ENCODE assay signal across 17 cellular contexts in genomic region chr3:120162400-120162799, GRCh38.
DNase-seq lines count a peak whose midpoint lies in the region; ATAC-seq, FAIRE-seq and TF ChIP-seq lines count a peak whose summit lies in the region.
"Had no signal": no experiment of that assay in that cellular context is flagged by ENCODE, and none has a peak within 500 bp of the region (broad histone marks: within the 10 kb centered on the region; RNA-seq: fewer than 3 reads in every experiment).

No MANE protein-coding gene starts in this region.

- peak; percentile 25; the same call in 2 of the 3 replicates for ATAC-seq in SK-N-SH treated with all-trans-retinoic acid at 6 μM for 48 hours
- ATAC-seq: CD8-positive, alpha-beta T cell; Right ventricle myocardium inferior had no signal

- DNase-seq in GM04503 (ENCODE audit: low read depth) (peak; percentile 87), foreskin fibroblast (peak; percentile 76 to 86), urothelium cell line (ENCODE audit: low spot score) (no peak), NCI-H748 (lab: John Stamatoyannopoulos, UW; ENCODE audit: unreplicated experiment) (no peak), T-helper 2 cell (no peak), hippocampal formation (lab: John Stamatoyannopoulos, UW) (no peak)
- DNase-seq: activated CD4-positive, alpha-beta T cell treated with anti-CD3 and anti-CD28 coated beads for 4 hours; activated naive CD4-positive, alpha-beta T cell treated with anti-CD3 and anti-CD28 coated beads, Interleukin-2, amount 10 ng/mL, durations not matched to agents 7 days and 5 days; CD8-positive, alpha-beta T cell; KG1; mesendoderm; NCI-H1417; sigmoid colon; stimulated activated CD4-positive, alpha-beta T cell treated with anti-CD3 and anti-CD28 coated beads, Interleukin-2, amount 100 ng/mL, for 48 hours had no signal

- H3K4me3 ChIP-seq in foreskin fibroblast (ENCODE audit: low read depth in 1 of 2, low read length in 2 of 2): no peak overlapping the region
- H3K4me3 ChIP-seq: sigmoid colon, suprapubic skin had no signal

- peak; percentile 20 for FAIRE-seq in urothelium cell line (lab: Jason Lieb, UNC)

- no peak for TF ChIP-seq CTCF in foreskin fibroblast (IDR thresholded peaks at IDR 0.05; ENCODE audit: low read depth, low read length)

TF ChIP-seq in SK-N-SH treated with all-trans-retinoic acid at 6 μM for 48 hours, 23 proteins besides CTCF, POLR2A, EP300 and RAD21:
- TF ChIP-seq OSR1 (CRISPR knock-in tag; IDR thresholded peaks at IDR 0.05) (no peak), TOX (CRISPR knock-in tag; IDR thresholded peaks at IDR 0.05; ENCODE audit: borderline replicate concordance) (no peak), TSHZ2 (CRISPR knock-in tag; IDR thresholded peaks at IDR 0.05) (no peak), PATZ1 (CRISPR knock-in tag; IDR thresholded peaks at IDR 0.05; ENCODE audit: borderline replicate concordance) (no peak), CSDC2 (CRISPR knock-in tag; IDR thresholded peaks at IDR 0.05) (no peak), ZNF70 (CRISPR knock-in tag; IDR thresholded peaks at IDR 0.05) (no peak), PPARA (CRISPR knock-in tag; IDR thresholded peaks at IDR 0.05; ENCODE audit: borderline replicate concordance) (no peak), ZC3H10 (CRISPR knock-in tag; IDR thresholded peaks at IDR 0.05) (no peak), ARNTL (CRISPR knock-in tag; IDR thresholded peaks at IDR 0.05; ENCODE audit: borderline replicate concordance, low read depth) (no peak), BACH2 (CRISPR knock-in tag; IDR thresholded peaks at IDR 0.05; ENCODE audit: borderline replicate concordance) (no peak), ESRRG (CRISPR knock-in tag; IDR thresholded peaks at IDR 0.05) (no peak), SNAI2 (CRISPR knock-in tag; IDR thresholded peaks at IDR 0.05) (no peak), CSRNP3 (CRISPR knock-in tag; IDR thresholded peaks at IDR 0.05) (no peak), RARB (CRISPR knock-in tag; IDR thresholded peaks at IDR 0.05) (no peak), ZNF8 (CRISPR knock-in tag; IDR thresholded peaks at IDR 0.05) (no peak), CREB5 (CRISPR knock-in tag; IDR thresholded peaks at IDR 0.05; ENCODE audit: low read depth) (no peak), GLIS3 (CRISPR knock-in tag; IDR thresholded peaks at IDR 0.05) (no peak), ZFP3 (CRISPR knock-in tag; IDR thresholded peaks at IDR 0.05) (no peak), ZFP30 (CRISPR knock-in tag; IDR thresholded peaks at IDR 0.05) (no peak), ISL1 (CRISPR knock-in tag; IDR thresholded peaks at IDR 0.05) (no peak)

Comparison
In these comparisons a context has a peak if more than half of its experiments do, and no peak if none do; other contexts are left out.
1. DNase-seq: peak in GM04503 (single experiment) and foreskin fibroblast (2 of 2); none in urothelium cell line (single experiment), NCI-H748 (single experiment), T-helper 2 cell (0 of 5) and hippocampal formation (0 of 2).